ENCODE assay signal across 1 cellular context in the genomic region with DNA sequence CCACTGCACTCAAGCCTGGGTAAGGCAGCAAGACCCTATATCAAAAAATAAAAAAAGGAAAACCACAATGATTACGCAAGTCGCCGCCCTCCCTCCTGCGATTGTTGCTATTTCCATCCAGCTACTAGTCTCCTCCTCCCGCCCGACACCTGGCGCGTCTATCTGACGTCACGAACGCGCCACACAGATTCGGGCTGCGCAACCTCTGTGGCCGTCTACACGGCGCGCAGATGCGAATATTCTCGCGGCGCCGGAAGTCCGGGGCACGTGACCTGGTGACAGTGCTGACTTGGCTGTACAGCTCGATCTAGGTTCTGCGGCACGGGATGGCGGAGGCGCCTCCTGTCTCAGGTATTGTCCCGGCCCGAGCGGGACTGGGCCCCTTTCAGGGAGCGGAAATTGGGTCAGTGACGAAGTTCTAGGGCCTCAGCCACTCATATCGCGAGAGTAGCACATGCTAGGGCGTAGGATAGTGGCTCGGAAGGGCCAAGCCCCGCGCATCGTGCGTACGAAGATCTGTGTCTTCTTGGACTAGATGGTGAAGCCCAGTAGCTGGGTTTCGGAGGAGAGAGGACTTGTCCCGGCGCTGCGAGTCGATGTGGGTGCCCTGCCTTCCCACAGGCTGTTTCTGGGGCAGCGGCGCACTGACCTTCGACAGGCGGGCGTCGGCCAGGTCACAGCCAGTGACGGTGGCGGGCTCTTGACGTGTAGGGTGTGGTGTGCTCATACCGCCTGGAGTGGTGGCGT.
TF ChIP-seq lines count a peak whose summit lies in the region.

NFX1 (plus strand) TSS at position 270 of the 747 bp plus-strand sequence; CDS start at position 327, 57 bp downstream.

TF ChIP-seq in WTC11, 78 proteins besides CTCF, POLR2A, EP300 and RAD21 (continued from another document):
- TF ChIP-seq, protein P1, sequence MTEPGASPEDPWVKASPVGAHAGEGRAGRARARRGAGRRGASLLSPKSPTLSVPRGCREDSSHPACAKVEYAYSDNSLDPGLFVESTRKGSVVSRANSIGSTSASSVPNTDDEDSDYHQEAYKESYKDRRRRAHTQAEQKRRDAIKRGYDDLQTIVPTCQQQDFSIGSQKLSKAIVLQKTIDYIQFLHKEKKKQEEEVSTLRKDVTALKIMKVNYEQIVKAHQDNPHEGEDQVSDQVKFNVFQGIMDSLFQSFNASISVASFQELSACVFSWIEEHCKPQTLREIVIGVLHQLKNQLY (CRISPR knock-in tag; IDR thresholded peaks at IDR 0.05): no peak
- TF ChIP-seq KAT7 (CRISPR knock-in tag; IDR thresholded peaks at IDR 0.05; ENCODE audit: borderline replicate concordance) (no peak; the same call in 1 of the 2 replicates), FOXP4 (CRISPR knock-in tag; IDR thresholded peaks at IDR 0.05) (peak; percentile 92; the same call in 1 of the 2 replicates), ZNF416 (CRISPR knock-in tag; IDR thresholded peaks at IDR 0.05) (no peak)
